Comparison of ENCODE assay signal across 9 cellular contexts in genomic region chr11:116931206-116931953, GRCh38.
DNase-seq lines count a peak whose midpoint lies in the region; ATAC-seq, FAIRE-seq and TF ChIP-seq lines count a peak whose summit lies in the region.
"Had no signal": no experiment of that assay in that cellular context is flagged by ENCODE, and none has a peak within 500 bp of the region (broad histone marks: within the 10 kb centered on the region; RNA-seq: fewer than 3 reads in every experiment).

No MANE protein-coding gene starts in this region.

- no peak overlapping the region for H3K4me2 ChIP-seq in neural progenitor cell

- peaks cover 58% of the 10 kb centered on the region for H3K4me1 Mint-ChIP-seq in activated T-helper 2 cell treated with anti-CD3 and anti-CD28 coated beads, Interferon-gamma antibody, Interleukin-2, Interleukin-4, amounts not matched to agents 10 μg/mL and 5 μg/mL and 100 μg/mL, durations not matched to agents 14 hours and 24 hours and 36 hours (ENCODE audit: low read depth)
- H3K4me1 Mint-ChIP-seq in neural progenitor cell = peaks cover 26% of the 10 kb centered on the region

- WGBS in right lobe of liver (ENCODE audit: insufficient coverage, low coverage, low lambda C conversion rate, missing lambda C conversion rate) = 49% methylated on average over 7 of the region's 7 CpGs

- H3K9me3 ChIP-seq in right lobe of liver = no peaks in the 10 kb centered on the region
- no peaks in the 10 kb centered on the region for H3K9me3 ChIP-seq in neural progenitor cell (ENCODE audit: low read depth)

- H3K36me3 ChIP-seq in right lobe of liver (peaks cover 0 to 3% (median 0%) of the 10 kb centered on the region in 4 donors), neural progenitor cell (no peaks in the 10 kb centered on the region)

- ATAC-seq in right lobe of liver (peak; percentile 14 to 40 (median 25)), GM18511 (IDR thresholded peaks at IDR 0.05; ENCODE audit: unreplicated experiment) (no peak), GM18861 (IDR thresholded peaks at IDR 0.05; ENCODE audit: unreplicated experiment) (no peak)

- H3K27me3 ChIP-seq in right lobe of liver = no peaks in the 10 kb centered on the region
- H3K27me3 ChIP-seq in neural progenitor cell = no peaks in the 10 kb centered on the region

- DNase-seq in AG08396 (ENCODE audit: low spot score) (peak; percentile 20), KBM-7 (peak; percentile 74), right lobe of liver (no peak), neural progenitor cell (ENCODE audit: low spot score) (no peak), HTR-8/SVneo (ENCODE audit: insufficient read length, low spot score) (no peak)
- DNase-seq in activated T-helper 2 cell treated with anti-CD3 and anti-CD28 coated beads, Interferon-gamma antibody, Interleukin-2, Interleukin-4, amounts not matched to agents 10 μg/mL and 5 μg/mL and 100 μg/mL, durations not matched to agents 14 hours and 24 hours and 36 hours (ENCODE audit: low spot score) = peak; percentile 38

- H3K27me3 Mint-ChIP-seq in activated T-helper 2 cell treated with anti-CD3 and anti-CD28 coated beads, Interferon-gamma antibody, Interleukin-2, Interleukin-4, amounts not matched to agents 10 μg/mL and 5 μg/mL and 100 μg/mL, durations not matched to agents 14 hours and 24 hours and 36 hours (ENCODE audit: low read depth) = no peaks in the 10 kb centered on the region
- no peaks in the 10 kb centered on the region for H3K27me3 Mint-ChIP-seq in neural progenitor cell (ENCODE audit: insufficient read depth, low read depth)

- H3K4me3 ChIP-seq in right lobe of liver (no peak overlapping the region), neural progenitor cell (no peak overlapping the region)
- H3K4me3 ChIP-seq: SK-N-MC had no signal

- H3K4me3 Mint-ChIP-seq in activated T-helper 2 cell treated with anti-CD3 and anti-CD28 coated beads, Interferon-gamma antibody, Interleukin-2, Interleukin-4, amounts not matched to agents 10 μg/mL and 5 μg/mL and 100 μg/mL, durations not matched to agents 14 hours and 24 hours and 36 hours (ENCODE audit: low read depth) = peak overlapping the region; percentile 78
- H3K4me3 Mint-ChIP-seq in neural progenitor cell = no peak overlapping the region

- no peak overlapping the region for H3K9ac ChIP-seq in neural progenitor cell

- H3K4me1 ChIP-seq in right lobe of liver (peaks cover 0 to 38% (median 16%) of the 10 kb centered on the region in 4 donors), neural progenitor cell (no peaks in the 10 kb centered on the region)

- H3F3A ChIP-seq in neural progenitor cell (ENCODE audit: low read depth) = peaks cover 2% of the 10 kb centered on the region

- H3K79me2 ChIP-seq in neural progenitor cell (ENCODE audit: low read depth) = no peaks in the 10 kb centered on the region

- TF ChIP-seq POLR2A in right lobe of liver (IDR thresholded peaks at IDR 0.05) = no peak

- peaks cover 9% of the 10 kb centered on the region for H3K9me3 Mint-ChIP-seq in activated T-helper 2 cell treated with anti-CD3 and anti-CD28 coated beads, Interferon-gamma antibody, Interleukin-2, Interleukin-4, amounts not matched to agents 10 μg/mL and 5 μg/mL and 100 μg/mL, durations not matched to agents 14 hours and 24 hours and 36 hours
- H3K9me3 Mint-ChIP-seq in neural progenitor cell = no peaks in the 10 kb centered on the region

- peak overlapping the region in 1 of 3 donors; percentile 19 for H3K27ac ChIP-seq in right lobe of liver
- H3K27ac ChIP-seq in neural progenitor cell = no peak overlapping the region
- H3K27ac ChIP-seq: SK-N-MC had no signal

- peaks cover 21% of the 10 kb centered on the region for H3K36me3 Mint-ChIP-seq in activated T-helper 2 cell treated with anti-CD3 and anti-CD28 coated beads, Interferon-gamma antibody, Interleukin-2, Interleukin-4, amounts not matched to agents 10 μg/mL and 5 μg/mL and 100 μg/mL, durations not matched to agents 14 hours and 24 hours and 36 hours (ENCODE audit: low read depth)
- H3K36me3 Mint-ChIP-seq in neural progenitor cell = peaks cover 3% of the 10 kb centered on the region

- FAIRE-seq in HTR-8/SVneo (lab: Jason Lieb, UNC) = no peak

- TF ChIP-seq CTCF in right lobe of liver (IDR thresholded peaks at IDR 0.05) = no peak
- no peak for TF ChIP-seq CTCF in neural progenitor cell (IDR thresholded peaks at IDR 0.05)

- peak overlapping the region; percentile 83 for H3K27ac Mint-ChIP-seq in activated T-helper 2 cell treated with anti-CD3 and anti-CD28 coated beads, Interferon-gamma antibody, Interleukin-2, Interleukin-4, amounts not matched to agents 10 μg/mL and 5 μg/mL and 100 μg/mL, durations not matched to agents 14 hours and 24 hours and 36 hours
- no peak overlapping the region for H3K27ac Mint-ChIP-seq in neural progenitor cell

- H2AFZ ChIP-seq in neural progenitor cell (replicated peaks) = no peak overlapping the region

- intact Hi-C loops in activated T-helper 2 cell treated with anti-CD3 and anti-CD28 coated beads, Interferon-gamma antibody, Interleukin-2, Interleukin-4, amounts not matched to agents 10 μg/mL and 5 μg/mL and 100 μg/mL, durations not matched to agents 14 hours and 24 hours and 36 hours (cut with micrococcal nuclease) = loop anchor here (1.0 to 2.0 kb wide), 5 partner anchors 17 to 165 kb away; no protein-coding TSS in a partner anchor
- intact Hi-C loops in right lobe of liver (cut with DNase I) = no loop called here

- H4K20me1 ChIP-seq in neural progenitor cell (ENCODE audit: low read depth) = peaks cover 11% of the 10 kb centered on the region

- in situ Hi-C loops in KBM-7 (cut with MboI; ENCODE audit: low pct_unique_long_range_greater_than_20kb, low sequenced_read_pairs) = no loop called here

Comparison
In these comparisons a context has a peak if more than half of its experiments do, and no peak if none do; other contexts are left out.
1. DNase-seq: peak in AG08396 (single experiment), KBM-7 (single experiment) and activated T-helper 2 cell treated with anti-CD3 and anti-CD28 coated beads, Interferon-gamma antibody, Interleukin-2, Interleukin-4, amounts not matched to agents 10 μg/mL and 5 μg/mL and 100 μg/mL, durations not matched to agents 14 hours and 24 hours and 36 hours (single experiment); none in right lobe of liver (0 of 3), neural progenitor cell (single experiment) and HTR-8/SVneo (single experiment).
2. ATAC-seq: peak in right lobe of liver (4 of 4); none in GM18511 (single experiment) and GM18861 (single experiment).